Comparison of ENCODE assay signal across 8 cellular contexts in the genomic region with DNA sequence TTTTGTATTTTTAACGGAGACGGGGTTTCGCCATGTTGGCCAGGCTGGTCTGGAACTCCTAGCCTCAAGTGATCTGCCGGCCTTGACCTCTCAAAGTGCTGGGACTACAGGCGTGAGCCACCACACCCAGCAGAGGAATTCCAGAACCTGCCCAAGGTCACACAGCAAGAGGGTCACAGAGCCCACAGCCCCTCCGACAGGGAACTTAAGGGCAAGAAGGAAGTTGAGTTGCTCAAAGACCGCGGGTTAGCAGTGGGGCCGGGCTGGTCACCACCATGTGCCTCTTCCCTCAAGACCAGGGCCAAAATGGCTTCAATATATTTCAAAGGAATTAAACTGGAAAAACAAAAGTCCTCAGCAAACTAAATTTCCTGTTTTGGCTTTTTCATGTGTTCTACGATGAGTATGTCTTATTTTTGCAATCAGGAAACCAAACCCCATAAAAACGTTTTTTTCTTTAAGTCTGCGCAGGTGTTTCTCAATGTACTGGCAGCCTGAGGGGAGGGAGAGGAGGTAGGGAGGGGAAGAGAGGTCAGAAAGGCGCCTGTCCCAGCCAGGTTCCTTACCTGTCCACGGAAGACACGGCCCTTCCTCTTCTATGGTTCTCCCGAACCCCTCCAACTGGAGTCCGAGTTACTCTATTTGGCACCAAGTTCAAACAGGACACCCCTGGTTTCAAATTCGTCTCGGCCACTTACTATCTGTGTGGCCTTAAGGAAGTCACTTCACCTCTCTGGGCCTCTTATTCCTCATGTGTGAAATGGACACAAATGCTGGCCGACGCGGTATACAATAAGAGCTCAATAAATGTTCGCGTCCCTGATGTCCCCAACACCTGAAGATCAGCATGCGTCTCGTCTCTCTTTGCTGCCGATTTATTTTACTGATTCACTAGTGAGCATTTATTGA. TPM values are rescaled to one million over a fixed set of nuclear protein-coding genes. Genes with fewer than 3 reads are reported as not detected.
A peak's percentile ranks its signal among the peaks of the same experiment; 100 is the strongest.
DNase-seq lines count a peak whose midpoint lies in the region; ATAC-seq and TF ChIP-seq lines count a peak whose summit lies in the region.

No MANE protein-coding gene starts in this region.

- H3K36me3 ChIP-seq in ovary, result no peaks in the 10 kb centered on the region

- ATAC-seq in GM19023 (IDR thresholded peaks at IDR 0.05; ENCODE audit: unreplicated experiment) (peak; percentile 21), HG03064 (IDR thresholded peaks at IDR 0.05; ENCODE audit: low read depth, unreplicated experiment) (peak; percentile 13)

- TF ChIP-seq EP300 in ovary (IDR thresholded peaks at IDR 0.05), result no peak

- peaks cover 3% of the 10 kb centered on the region for H3K4me1 ChIP-seq in ovary (ENCODE audit: insufficient read depth)

- TF ChIP-seq CTCF in VCaP (conservative IDR thresholded peaks at IDR 0.05) (no peak), fibroblast of villous mesenchyme (IDR thresholded peaks at IDR 0.05; ENCODE audit: insufficient read depth, low read depth, low read length) (no peak), ovary (IDR thresholded peaks at IDR 0.05) (no peak), GM20000 (IDR thresholded peaks at IDR 0.05; ENCODE audit: extremely low read depth, missing control alignments) (no peak)

- H3K9me3 ChIP-seq in ovary, result no peaks in the 10 kb centered on the region

- 2 to 11% (median 5%) methylated on average over 27 of the region's 27 CpGs for WGBS in ovary, 3 donors

- DNase-seq in fibroblast of villous mesenchyme (ENCODE audit: low read depth) (peak; percentile 39), ovary (peak in 2 of 5 donors; percentile 47 to 60), ureter (ENCODE audit: low spot score) (no peak), GM20000 (ENCODE audit: low spot score) (no peak), NCI-H524 treated with DMSO at 0.1 percent for 48 hours (lab: John Stamatoyannopoulos, UW) (no peak)

- intact Hi-C loops in ovary (cut with DNase I), result loop anchor here in 2 of 4 donors (10.0 kb wide), 1 partner anchor 139 kb away; no protein-coding TSS in a partner anchor

- peak overlapping the region; percentile 70 for H3K4me3 ChIP-seq in fibroblast of villous mesenchyme (ENCODE audit: low read depth, low read length)
- H3K4me3 ChIP-seq in ovary, result peak overlapping the region; percentile 56

- no peak for TF ChIP-seq POLR2A in ovary (IDR thresholded peaks at IDR 0.05)

- H3K27ac ChIP-seq in VCaP (peak overlapping the region; percentile 45; the same call in 1 of the 2 replicates), ovary (peak overlapping the region; percentile 3 to 50)

- H3K27me3 ChIP-seq in ovary, result no peaks in the 10 kb centered on the region

RNA-seq across cellular contexts. Expression of a gene that starts 0.8 kb away (rescaled TPM):
- total RNA-seq in fibroblast of villous mesenchyme (12.9 and 22.9 TPM in 2 replicates), ovary (100 to 1,000 TPM in 3 of 7 donors, 10 to 100 TPM in 4; 36.9 to 117 (median 88.0) TPM), ureter (49.5 TPM)
- polyA plus RNA-seq in ovary, result 10 to 100 TPM; 61.0 to 72.9 TPM

RNA-seq across cellular contexts. Expression of a gene that starts 24.3 kb away (rescaled TPM):
- 27.6 and 31.2 TPM in 2 replicates for total RNA-seq in fibroblast of villous mesenchyme
- 100 to 1,000 TPM in 1 of 7 donors, 10 to 100 TPM in 6; 31.5 to 101 (median 81.9) TPM for total RNA-seq in ovary
- 100 to 1,000 TPM in 1 of 2 donors, 10 to 100 TPM in 1; 45.0 to 135 TPM for polyA plus RNA-seq in ovary
- 31.8 TPM for total RNA-seq in ureter
